In genomic region chr11:36455658-36456111, GRCh38 we compare ENCODE assay signal across 8 cellular contexts. TPM values are rescaled to one million over a fixed set of nuclear protein-coding genes. Genes with fewer than 3 reads are reported as not detected.
DNase-seq lines count a peak whose midpoint lies in the region; ATAC-seq and TF ChIP-seq lines count a peak whose summit lies in the region.

No MANE protein-coding gene starts in this region.

- H3K36me3 Mint-ChIP-seq in neural crest cell (ENCODE audit: low read depth): peaks cover 3% of the 10 kb centered on the region

- H3K27ac Mint-ChIP-seq in neural crest cell (ENCODE audit: unreplicated experiment): peak overlapping the region; percentile 99

- H3K27ac ChIP-seq in Panc1 (ENCODE audit: low read length) (no peak overlapping the region), esophagus muscularis mucosa (replicated peaks in 1 of 4) (peak overlapping the region; percentile 35 to 65 (median 60))

- BruUV-seq in Panc1 (replicated peaks; lab: Mats Ljungman, UMichigan): no TSS peak

- 56% methylated on average over 8 of the region's 11 CpGs for WGBS in esophagus muscularis mucosa

- DNase-seq in DMS79 (lab: John Stamatoyannopoulos, UW) (peak; percentile 10), Panc1 (ENCODE audit: low read depth, low spot score) (no peak), esophagus muscularis mucosa (ENCODE audit: extremely low spot score) (no peak), neural crest cell (ENCODE audit: low read depth, low spot score) (peak; percentile 16), OCI-M1 (lab: John Stamatoyannopoulos, UW) (no peak), activated T-cell treated with anti-CD3 and anti-CD28 coated beads for 4 hours (no peak)
- no peak for DNase-seq in activated T-cell treated with anti-CD3 and anti-CD28 coated beads, Interleukin-2, amount 50 U/mL, for 48 hours

- H3K4me1 ChIP-seq in Panc1 (ENCODE audit: control insufficient read depth, insufficient read depth, low read length): no peaks in the 10 kb centered on the region; the same call in 1 of the 2 replicates
- peaks cover 14 to 35% (median 24%) of the 10 kb centered on the region in 4 donors for H3K4me1 ChIP-seq in esophagus muscularis mucosa

- in situ Hi-C loops in Panc1 (cut with HindIII; ENCODE audit: low pct_unique_long_range_greater_than_20kb, low sequenced_read_pairs): no loop called here

- H3K9me3 Mint-ChIP-seq in neural crest cell: no peaks in the 10 kb centered on the region

- peaks cover 67% of the 10 kb centered on the region for H3K4me1 Mint-ChIP-seq in neural crest cell

- no peak for TF ChIP-seq POLR2A in esophagus muscularis mucosa (IDR thresholded peaks at IDR 0.05; ENCODE audit: low read depth)

- POLR2A ChIA-PET in Panc1 (lab: Charles Lee): no interaction called here

- no peaks in the 10 kb centered on the region for H3K9me3 ChIP-seq in Panc1 (ENCODE audit: control insufficient read depth, insufficient read depth, low read depth, low read length)
- no peaks in the 10 kb centered on the region for H3K9me3 ChIP-seq in esophagus muscularis mucosa

- ATAC-seq in Panc1 (peak; percentile 33), HG03342 (IDR thresholded peaks at IDR 0.05; ENCODE audit: unreplicated experiment) (no peak)

- TF ChIP-seq EP300 in esophagus muscularis mucosa (IDR thresholded peaks at IDR 0.05): no peak

- H3K36me3 ChIP-seq in Panc1 (ENCODE audit: control insufficient read depth, insufficient read depth, low read length) (no peaks in the 10 kb centered on the region), esophagus muscularis mucosa (peaks cover 0 to 11% (median 0%) of the 10 kb centered on the region in 4 donors)

- H3K4me3 ChIP-seq in Panc1 (ENCODE audit: low read depth in 2 of 2, low read length in 2 of 2): no peak overlapping the region
- H3K4me3 ChIP-seq in esophagus muscularis mucosa: no peak overlapping the region

- no peaks in the 10 kb centered on the region for H3K27me3 ChIP-seq in Panc1 (ENCODE audit: control insufficient read depth, insufficient read depth, low read length)
- peaks cover 0 to 4% (median 0%) of the 10 kb centered on the region in 4 donors for H3K27me3 ChIP-seq in esophagus muscularis mucosa

- no peak for TF ChIP-seq CTCF in Panc1 (IDR thresholded peaks at IDR 0.05)
- TF ChIP-seq CTCF in esophagus muscularis mucosa (IDR thresholded peaks at IDR 0.05): no peak
- TF ChIP-seq CTCF in neural crest cell (conservative IDR thresholded peaks at IDR 0.05): no peak

- H3K27me3 Mint-ChIP-seq in neural crest cell (ENCODE audit: low read depth): no peaks in the 10 kb centered on the region

- H3K4me3 Mint-ChIP-seq in neural crest cell: peak overlapping the region; percentile 74

- intact Hi-C loops in Panc1 (cut with micrococcal nuclease; ENCODE audit: unreplicated experiment) (no loop called here), esophagus muscularis mucosa (cut with DNase I) (no loop called here)

- CTCF ChIA-PET in Panc1 (lab: Charles Lee): no interaction called here

RNA-seq across cellular contexts. Expression of gene TRAF6, which starts 54.4 kb away (rescaled TPM):
- total RNA-seq in Panc1 (2021; ENCODE audit: unreplicated experiment) (10.9 TPM), esophagus muscularis mucosa (10 to 100 TPM; 10.3 to 16.4 (median 12.8) TPM), neural crest cell (11.6 and 12.9 TPM in 2 replicates)
- 5.2 TPM for polyA plus RNA-seq in Panc1 (2012; ENCODE audit: insufficient read length)

Comparison
In these comparisons a context has a peak if more than half of its experiments do, and no peak if none do; other contexts are left out.
1. DNase-seq: peak in DMS79 (single experiment) and neural crest cell (single experiment); none in Panc1 (single experiment), esophagus muscularis mucosa (single experiment), OCI-M1 (single experiment), activated T-cell treated with anti-CD3 and anti-CD28 coated beads for 4 hours (single experiment) and activated T-cell treated with anti-CD3 and anti-CD28 coated beads, Interleukin-2, amount 50 U/mL, for 48 hours (0 of 2).